In genomic region chr1:160084771-160085321, GRCh38 we compare ENCODE assay signal across 17 cellular contexts. TPM values are rescaled to one million over a fixed set of nuclear protein-coding genes. Genes with fewer than 3 reads are reported as not detected.
"Had no signal": no experiment of that assay in that cellular context is flagged by ENCODE, and none has a peak within 500 bp of the region (broad histone marks: within the 10 kb centered on the region; RNA-seq: fewer than 3 reads in every experiment).

No MANE protein-coding gene starts in this region.

- H3K4me3 ChIP-seq: hepatocyte, lung had no signal

- H3K9me3 Mint-ChIP-seq: activated CD4-positive, alpha-beta T cell treated with anti-CD3 and anti-CD28 coated beads, Interleukin-2, amount 10 ng/mL, durations not matched to agents 7 days and 5 days; activated naive CD8-positive, alpha-beta T cell treated with anti-CD3 and anti-CD28 coated beads for 36 hours; effector memory CD8-positive, alpha-beta T cell; neural crest cell; type B pancreatic cell had no signal

- H3K4me1 ChIP-seq: psoas muscle had no signal

- H3K27ac Mint-ChIP-seq: activated CD4-positive, alpha-beta T cell treated with anti-CD3 and anti-CD28 coated beads, Interleukin-2, amount 10 ng/mL, durations not matched to agents 7 days and 5 days; activated naive CD8-positive, alpha-beta T cell treated with anti-CD3 and anti-CD28 coated beads for 36 hours; type B pancreatic cell had no signal

- H3K9me3 ChIP-seq: psoas muscle had no signal

- H3K27ac ChIP-seq: hepatocyte, psoas muscle had no signal

- H3K36me3 Mint-ChIP-seq: type B pancreatic cell had no signal

RNA-seq across cellular contexts. Expression of gene KCNJ9, which starts 3.5 kb away (rescaled TPM):
- total RNA-seq: activated CD4-positive, alpha-beta T cell treated with anti-CD3 and anti-CD28 coated beads, Interleukin-2, amount 10 ng/mL, durations not matched to agents 7 days and 5 days; dermis blood vessel endothelial cell; glomerular endothelial cell; hepatocyte; left lobe of liver; lung; osteocyte; psoas muscle; right cardiac atrium; skeletal muscle tissue; subcutaneous adipose tissue; T-helper 1 cell treated with Interleukin-12 subunit alpha and Interleukin-12 subunit beta and Interleukin-4 antibody, amounts not matched to agents 30 ng/mL and 1 ng/mL, for 36 hours had no signal
- polyA plus RNA-seq: hepatocyte, keratinocyte, lung, right cardiac atrium had no signal

RNA-seq across cellular contexts. Expression of gene KCNJ10, which starts 14.9 kb away (rescaled TPM):
- total RNA-seq: activated CD4-positive, alpha-beta T cell treated with anti-CD3 and anti-CD28 coated beads, Interleukin-2, amount 10 ng/mL, durations not matched to agents 7 days and 5 days; activated naive CD8-positive, alpha-beta T cell treated with anti-CD3 and anti-CD28 coated beads for 36 hours; dermis blood vessel endothelial cell; glomerular endothelial cell; hepatocyte; osteocyte; subcutaneous adipose tissue; T-helper 1 cell treated with Interleukin-12 subunit alpha and Interleukin-12 subunit beta and Interleukin-4 antibody, amounts not matched to agents 30 ng/mL and 1 ng/mL, for 36 hours had no signal
- polyA plus RNA-seq: hepatocyte, keratinocyte had no signal

RNA-seq across cellular contexts. Expression of gene ATP1A2, which starts 30.7 kb away (rescaled TPM):
- total RNA-seq: activated CD4-positive, alpha-beta T cell treated with anti-CD3 and anti-CD28 coated beads, Interleukin-2, amount 10 ng/mL, durations not matched to agents 7 days and 5 days; activated naive CD8-positive, alpha-beta T cell treated with anti-CD3 and anti-CD28 coated beads for 36 hours; dermis blood vessel endothelial cell; glomerular endothelial cell; T-helper 1 cell treated with Interleukin-12 subunit alpha and Interleukin-12 subunit beta and Interleukin-4 antibody, amounts not matched to agents 30 ng/mL and 1 ng/mL, for 36 hours had no signal
- polyA plus RNA-seq: keratinocyte had no signal
